Comparison of ENCODE assay signal across 1 cellular context in the genomic region with DNA sequence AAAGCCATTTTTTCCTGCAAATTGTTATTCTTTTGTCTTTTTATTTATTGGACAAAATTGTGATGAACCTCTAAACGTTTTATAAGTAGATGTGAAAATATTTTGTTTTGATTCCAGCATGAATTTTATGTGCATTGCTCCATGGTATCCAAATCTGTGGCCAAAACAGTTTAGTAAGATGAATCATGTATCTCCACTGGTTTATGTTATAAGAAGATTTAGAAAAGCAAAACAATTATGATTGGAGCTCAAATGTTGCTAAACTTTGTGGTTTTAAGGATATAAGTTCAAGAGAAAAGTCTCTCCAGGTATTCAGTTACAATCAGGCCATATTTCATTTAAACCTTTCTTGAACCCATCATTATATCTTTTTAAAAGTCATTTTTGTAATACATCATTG.
TF ChIP-seq lines count a peak whose summit lies in the region.

No MANE protein-coding gene starts in this region.

TF ChIP-seq in WTC11, 78 proteins besides CTCF, POLR2A, EP300 and RAD21:
- TF ChIP-seq, protein P1, sequence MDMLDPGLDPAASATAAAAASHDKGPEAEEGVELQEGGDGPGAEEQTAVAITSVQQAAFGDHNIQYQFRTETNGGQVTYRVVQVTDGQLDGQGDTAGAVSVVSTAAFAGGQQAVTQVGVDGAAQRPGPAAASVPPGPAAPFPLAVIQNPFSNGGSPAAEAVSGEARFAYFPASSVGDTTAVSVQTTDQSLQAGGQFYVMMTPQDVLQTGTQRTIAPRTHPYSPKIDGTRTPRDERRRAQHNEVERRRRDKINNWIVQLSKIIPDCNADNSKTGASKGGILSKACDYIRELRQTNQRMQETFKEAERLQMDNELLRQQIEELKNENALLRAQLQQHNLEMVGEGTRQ (CRISPR knock-in tag; IDR thresholded peaks at IDR 0.05): no peak
- TF ChIP-seq, protein P2, sequence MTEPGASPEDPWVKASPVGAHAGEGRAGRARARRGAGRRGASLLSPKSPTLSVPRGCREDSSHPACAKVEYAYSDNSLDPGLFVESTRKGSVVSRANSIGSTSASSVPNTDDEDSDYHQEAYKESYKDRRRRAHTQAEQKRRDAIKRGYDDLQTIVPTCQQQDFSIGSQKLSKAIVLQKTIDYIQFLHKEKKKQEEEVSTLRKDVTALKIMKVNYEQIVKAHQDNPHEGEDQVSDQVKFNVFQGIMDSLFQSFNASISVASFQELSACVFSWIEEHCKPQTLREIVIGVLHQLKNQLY (CRISPR knock-in tag; IDR thresholded peaks at IDR 0.05): no peak
- no peak for TF ChIP-seq ZNF396 (CRISPR knock-in tag; IDR thresholded peaks at IDR 0.05; ENCODE audit: borderline replicate concordance)
- no peak for TF ChIP-seq ESRRA (CRISPR knock-in tag; IDR thresholded peaks at IDR 0.05; ENCODE audit: borderline replicate concordance)
- TF ChIP-seq NFATC4 (CRISPR knock-in tag; IDR thresholded peaks at IDR 0.05): no peak
- TF ChIP-seq, protein P3, sequence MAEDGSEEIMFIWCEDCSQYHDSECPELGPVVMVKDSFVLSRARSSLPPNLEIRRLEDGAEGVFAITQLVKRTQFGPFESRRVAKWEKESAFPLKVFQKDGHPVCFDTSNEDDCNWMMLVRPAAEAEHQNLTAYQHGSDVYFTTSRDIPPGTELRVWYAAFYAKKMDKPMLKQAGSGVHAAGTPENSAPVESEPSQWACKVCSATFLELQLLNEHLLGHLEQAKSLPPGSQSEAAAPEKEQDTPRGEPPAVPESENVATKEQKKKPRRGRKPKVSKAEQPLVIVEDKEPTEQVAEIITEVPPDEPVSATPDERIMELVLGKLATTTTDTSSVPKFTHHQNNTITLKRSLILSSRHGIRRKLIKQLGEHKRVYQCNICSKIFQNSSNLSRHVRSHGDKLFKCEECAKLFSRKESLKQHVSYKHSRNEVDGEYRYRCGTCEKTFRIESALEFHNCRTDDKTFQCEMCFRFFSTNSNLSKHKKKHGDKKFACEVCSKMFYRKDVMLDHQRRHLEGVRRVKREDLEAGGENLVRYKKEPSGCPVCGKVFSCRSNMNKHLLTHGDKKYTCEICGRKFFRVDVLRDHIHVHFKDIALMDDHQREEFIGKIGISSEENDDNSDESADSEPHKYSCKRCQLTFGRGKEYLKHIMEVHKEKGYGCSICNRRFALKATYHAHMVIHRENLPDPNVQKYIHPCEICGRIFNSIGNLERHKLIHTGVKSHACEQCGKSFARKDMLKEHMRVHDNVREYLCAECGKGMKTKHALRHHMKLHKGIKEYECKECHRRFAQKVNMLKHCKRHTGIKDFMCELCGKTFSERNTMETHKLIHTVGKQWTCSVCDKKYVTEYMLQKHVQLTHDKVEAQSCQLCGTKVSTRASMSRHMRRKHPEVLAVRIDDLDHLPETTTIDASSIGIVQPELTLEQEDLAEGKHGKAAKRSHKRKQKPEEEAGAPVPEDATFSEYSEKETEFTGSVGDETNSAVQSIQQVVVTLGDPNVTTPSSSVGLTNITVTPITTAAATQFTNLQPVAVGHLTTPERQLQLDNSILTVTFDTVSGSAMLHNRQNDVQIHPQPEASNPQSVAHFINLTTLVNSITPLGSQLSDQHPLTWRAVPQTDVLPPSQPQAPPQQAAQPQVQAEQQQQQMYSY (CRISPR knock-in tag; IDR thresholded peaks at IDR 0.05): no peak
